Comparison of ENCODE assay signal across 1 cellular context in genomic region chr10:92591550-92592140, GRCh38.
TF ChIP-seq lines count a peak whose summit lies in the region.

No MANE protein-coding gene starts in this region.

TF ChIP-seq in WTC11, 78 proteins besides CTCF, POLR2A, EP300 and RAD21 (continued from another document):
- no peak for TF ChIP-seq ZNF425 (CRISPR knock-in tag; conservative IDR thresholded peaks at IDR 0.05)
- TF ChIP-seq PRDM15 (CRISPR knock-in tag; IDR thresholded peaks at IDR 0.05), result no peak
- no peak for TF ChIP-seq NFYB (CRISPR knock-in tag; conservative IDR thresholded peaks at IDR 0.05; ENCODE audit: low read depth)
- peak; percentile 53; the same call in 1 of the 2 replicates for TF ChIP-seq ETV6 (CRISPR knock-in tag; IDR thresholded peaks at IDR 0.05)
TF ChIP-seq in WTC11: peak in this region for 11.
